1 cellular context compared by ENCODE assay signal in genomic region chrX:109536439-109537323, GRCh38.
A peak's percentile ranks its signal among the peaks of the same experiment; 100 is the strongest.
TF ChIP-seq lines count a peak whose summit lies in the region.

Gene NXT2 (plus strand): TSS chrX:109536844. CDS start chrX:109537007, 163 bp downstream.

TF ChIP-seq in K562, 482 proteins besides CTCF, POLR2A, EP300 and RAD21 (continued from another document and continues in another):
- TF ChIP-seq CGGBP1 (CRISPR knock-in tag; IDR thresholded peaks at IDR 0.05): 0 out of 2 replicates have a peak, but pooled peaks have one; percentile 12
- peak; percentile 94 to 100 (median 98) for TF ChIP-seq ZBTB11 (CRISPR knock-in tag; IDR thresholded peaks at IDR 0.05)
- TF ChIP-seq NRF1 (conservative IDR thresholded peaks at IDR 0.05 in 1 of 2, IDR thresholded peaks at IDR 0.05 in 1 of 2): peak in 1 of 2 experiments; percentile 49; a peak in 1 of 4 replicates
- TF ChIP-seq ADNP (tag; IDR thresholded peaks at IDR 0.05): no peak
- TF ChIP-seq ETV5 (CRISPR knock-in tag; IDR thresholded peaks at IDR 0.05; ENCODE audit: low read depth): peak; percentile 59; the same call in 1 of the 2 replicates
- peak; percentile 66 for TF ChIP-seq ZNF395 (CRISPR knock-in tag; IDR thresholded peaks at IDR 0.05)
- TF ChIP-seq USF1 (CRISPR knock-in tag; IDR thresholded peaks at IDR 0.05): peak; percentile 90
- peak; percentile 63; the same call in 1 of the 2 replicates for TF ChIP-seq GTF2E2 (tag; IDR thresholded peaks at IDR 0.05)
- peak; percentile 47; the same call in 1 of the 2 replicates for TF ChIP-seq RB1 (IDR thresholded peaks at IDR 0.05; ENCODE audit: low read depth)
- peak; percentile 84 for TF ChIP-seq E2F8 (IDR thresholded peaks at IDR 0.05; ENCODE audit: low read depth, partially characterized antibody)
- TF ChIP-seq CBX3 (IDR thresholded peaks at IDR 0.05; ENCODE audit: borderline replicate concordance in 1 of 2, low read length in 2 of 2): peak in 1 of 2 experiments; percentile 54; a peak in 1 of 3 replicates
- TF ChIP-seq DPF2 (IDR thresholded peaks at IDR 0.05): peak; percentile 46
- TF ChIP-seq, protein P1, sequence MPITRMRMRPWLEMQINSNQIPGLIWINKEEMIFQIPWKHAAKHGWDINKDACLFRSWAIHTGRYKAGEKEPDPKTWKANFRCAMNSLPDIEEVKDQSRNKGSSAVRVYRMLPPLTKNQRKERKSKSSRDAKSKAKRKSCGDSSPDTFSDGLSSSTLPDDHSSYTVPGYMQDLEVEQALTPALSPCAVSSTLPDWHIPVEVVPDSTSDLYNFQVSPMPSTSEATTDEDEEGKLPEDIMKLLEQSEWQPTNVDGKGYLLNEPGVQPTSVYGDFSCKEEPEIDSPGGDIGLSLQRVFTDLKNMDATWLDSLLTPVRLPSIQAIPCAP (CRISPR knock-in tag; IDR thresholded peaks at IDR 0.05; ENCODE audit: borderline replicate concordance): no peak
- TF ChIP-seq, protein P2, sequence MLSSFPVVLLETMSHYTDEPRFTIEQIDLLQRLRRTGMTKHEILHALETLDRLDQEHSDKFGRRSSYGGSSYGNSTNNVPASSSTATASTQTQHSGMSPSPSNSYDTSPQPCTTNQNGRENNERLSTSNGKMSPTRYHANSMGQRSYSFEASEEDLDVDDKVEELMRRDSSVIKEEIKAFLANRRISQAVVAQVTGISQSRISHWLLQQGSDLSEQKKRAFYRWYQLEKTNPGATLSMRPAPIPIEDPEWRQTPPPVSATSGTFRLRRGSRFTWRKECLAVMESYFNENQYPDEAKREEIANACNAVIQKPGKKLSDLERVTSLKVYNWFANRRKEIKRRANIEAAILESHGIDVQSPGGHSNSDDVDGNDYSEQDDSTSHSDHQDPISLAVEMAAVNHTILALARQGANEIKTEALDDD (IDR thresholded peaks at IDR 0.05): peak; percentile 30; the same call in 1 of the 2 replicates
- TF ChIP-seq, protein P3, sequence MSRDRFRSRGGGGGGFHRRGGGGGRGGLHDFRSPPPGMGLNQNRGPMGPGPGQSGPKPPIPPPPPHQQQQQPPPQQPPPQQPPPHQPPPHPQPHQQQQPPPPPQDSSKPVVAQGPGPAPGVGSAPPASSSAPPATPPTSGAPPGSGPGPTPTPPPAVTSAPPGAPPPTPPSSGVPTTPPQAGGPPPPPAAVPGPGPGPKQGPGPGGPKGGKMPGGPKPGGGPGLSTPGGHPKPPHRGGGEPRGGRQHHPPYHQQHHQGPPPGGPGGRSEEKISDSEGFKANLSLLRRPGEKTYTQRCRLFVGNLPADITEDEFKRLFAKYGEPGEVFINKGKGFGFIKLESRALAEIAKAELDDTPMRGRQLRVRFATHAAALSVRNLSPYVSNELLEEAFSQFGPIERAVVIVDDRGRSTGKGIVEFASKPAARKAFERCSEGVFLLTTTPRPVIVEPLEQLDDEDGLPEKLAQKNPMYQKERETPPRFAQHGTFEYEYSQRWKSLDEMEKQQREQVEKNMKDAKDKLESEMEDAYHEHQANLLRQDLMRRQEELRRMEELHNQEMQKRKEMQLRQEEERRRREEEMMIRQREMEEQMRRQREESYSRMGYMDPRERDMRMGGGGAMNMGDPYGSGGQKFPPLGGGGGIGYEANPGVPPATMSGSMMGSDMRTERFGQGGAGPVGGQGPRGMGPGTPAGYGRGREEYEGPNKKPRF (IDR thresholded peaks at IDR 0.05; ENCODE audit: low read depth, low read length): no peak
- peak; percentile 83 for TF ChIP-seq TAF9B (IDR thresholded peaks at IDR 0.05; ENCODE audit: partially characterized antibody)
- peak in 1 of 2 experiments; percentile 77; a peak in 1 of 4 replicates for TF ChIP-seq HDAC1 (IDR thresholded peaks at IDR 0.05)
- TF ChIP-seq CCNT2 (IDR thresholded peaks at IDR 0.05; ENCODE audit: borderline replicate concordance, extremely low read depth, insufficient read length, low read depth, low read length): peak; percentile 22
- peak; percentile 65; the same call in 1 of the 2 replicates for TF ChIP-seq KAT8 (IDR thresholded peaks at IDR 0.05; ENCODE audit: low read depth)
- TF ChIP-seq ZNF764 (CRISPR knock-in tag; IDR thresholded peaks at IDR 0.05; ENCODE audit: low read depth): no peak
- TF ChIP-seq NUFIP1 (IDR thresholded peaks at IDR 0.05; ENCODE audit: partially characterized antibody): no peak
- TF ChIP-seq ETV1 (tag; conservative IDR thresholded peaks at IDR 0.05; ENCODE audit: low read depth): peak; percentile 76
- TF ChIP-seq E4F1 (CRISPR knock-in tag; IDR thresholded peaks at IDR 0.05; ENCODE audit: borderline replicate concordance): no peak
- TF ChIP-seq ZBTB33 (CRISPR knock-in tag; IDR thresholded peaks at IDR 0.05): no peak
- TF ChIP-seq PHB2 (IDR thresholded peaks at IDR 0.05; ENCODE audit: low read depth): peak; percentile 51; the same call in 1 of the 2 replicates
- TF ChIP-seq EWSR1 (IDR thresholded peaks at IDR 0.05; ENCODE audit: borderline replicate concordance, low read depth, partially characterized antibody): no peak
- TF ChIP-seq, protein P4, sequence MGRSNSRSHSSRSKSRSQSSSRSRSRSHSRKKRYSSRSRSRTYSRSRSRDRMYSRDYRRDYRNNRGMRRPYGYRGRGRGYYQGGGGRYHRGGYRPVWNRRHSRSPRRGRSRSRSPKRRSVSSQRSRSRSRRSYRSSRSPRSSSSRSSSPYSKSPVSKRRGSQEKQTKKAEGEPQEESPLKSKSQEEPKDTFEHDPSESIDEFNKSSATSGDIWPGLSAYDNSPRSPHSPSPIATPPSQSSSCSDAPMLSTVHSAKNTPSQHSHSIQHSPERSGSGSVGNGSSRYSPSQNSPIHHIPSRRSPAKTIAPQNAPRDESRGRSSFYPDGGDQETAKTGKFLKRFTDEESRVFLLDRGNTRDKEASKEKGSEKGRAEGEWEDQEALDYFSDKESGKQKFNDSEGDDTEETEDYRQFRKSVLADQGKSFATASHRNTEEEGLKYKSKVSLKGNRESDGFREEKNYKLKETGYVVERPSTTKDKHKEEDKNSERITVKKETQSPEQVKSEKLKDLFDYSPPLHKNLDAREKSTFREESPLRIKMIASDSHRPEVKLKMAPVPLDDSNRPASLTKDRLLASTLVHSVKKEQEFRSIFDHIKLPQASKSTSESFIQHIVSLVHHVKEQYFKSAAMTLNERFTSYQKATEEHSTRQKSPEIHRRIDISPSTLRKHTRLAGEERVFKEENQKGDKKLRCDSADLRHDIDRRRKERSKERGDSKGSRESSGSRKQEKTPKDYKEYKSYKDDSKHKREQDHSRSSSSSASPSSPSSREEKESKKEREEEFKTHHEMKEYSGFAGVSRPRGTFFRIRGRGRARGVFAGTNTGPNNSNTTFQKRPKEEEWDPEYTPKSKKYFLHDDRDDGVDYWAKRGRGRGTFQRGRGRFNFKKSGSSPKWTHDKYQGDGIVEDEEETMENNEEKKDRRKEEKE (IDR thresholded peaks at IDR 0.05; ENCODE audit: borderline replicate concordance in 1 of 2, control insufficient read depth in 1 of 2, low read depth in 2 of 2, low read length in 1 of 2): 0 out of 4 replicates have a peak, but pooled peaks of 1 of the 2 experiments have one; percentile 33
- peak; percentile 56; the same call in 1 of the 2 replicates for TF ChIP-seq TFAP4 (CRISPR knock-in tag; IDR thresholded peaks at IDR 0.05; ENCODE audit: borderline replicate concordance)
- peak in 1 of 2 experiments; percentile 13; a peak in 1 of 4 replicates for TF ChIP-seq TBL1XR1 (IDR thresholded peaks at IDR 0.05; ENCODE audit: low read length in 2 of 2)
- peak; percentile 99 for TF ChIP-seq C11orf30 (IDR thresholded peaks at IDR 0.05; ENCODE audit: low read depth)
